14 cellular contexts compared by ENCODE assay signal in genomic region chr10:1594372-1595241, GRCh38.
"Had no signal": no experiment of that assay in that cellular context is flagged by ENCODE, and none has a peak within 500 bp of the region (broad histone marks: within the 10 kb centered on the region; RNA-seq: fewer than 3 reads in every experiment).

No MANE protein-coding gene starts in this region.

- DNase-seq: activated CD4-positive, alpha-beta T cell treated with anti-CD3 and anti-CD28 coated beads, Interleukin-2, amount 50 U/mL, for 1 hour; activated CD8-positive, alpha-beta memory T cell treated with anti-CD3 and anti-CD28 coated beads for 24 hours; activated naive CD8-positive, alpha-beta T cell treated with anti-CD3 and anti-CD28 coated beads, Interleukin-2, amount 10 ng/mL, durations not matched to agents 7 days and 5 days; anterior cingulate cortex; effector memory CD4-positive, alpha-beta T cell; foreskin keratinocyte; left cardiac atrium; lower lobe of right lung; naive B cell; stimulated activated CD4-positive, alpha-beta T cell treated with anti-CD3 and anti-CD28 coated beads, Interleukin-15, amount 100 ng/mL, for 24 hours; stimulated activated CD4-positive, alpha-beta T cell treated with anti-CD3 and anti-CD28 coated beads, Interleukin-4, amount 100 ng/mL, for 24 hours; stimulated activated naive CD4-positive, alpha-beta T cell treated with Interleukin-2 at 50 U/mL for 16 hours; substantia nigra had no signal

- ATAC-seq: activated CD4-positive, CD25-positive, alpha-beta regulatory T cell treated with anti-CD3 and anti-CD28 coated beads, Interleukin-2, amount 50 U/mL, for 24 hours; foreskin keratinocyte; left cardiac atrium; lower lobe of right lung had no signal
